In the genomic region with DNA sequence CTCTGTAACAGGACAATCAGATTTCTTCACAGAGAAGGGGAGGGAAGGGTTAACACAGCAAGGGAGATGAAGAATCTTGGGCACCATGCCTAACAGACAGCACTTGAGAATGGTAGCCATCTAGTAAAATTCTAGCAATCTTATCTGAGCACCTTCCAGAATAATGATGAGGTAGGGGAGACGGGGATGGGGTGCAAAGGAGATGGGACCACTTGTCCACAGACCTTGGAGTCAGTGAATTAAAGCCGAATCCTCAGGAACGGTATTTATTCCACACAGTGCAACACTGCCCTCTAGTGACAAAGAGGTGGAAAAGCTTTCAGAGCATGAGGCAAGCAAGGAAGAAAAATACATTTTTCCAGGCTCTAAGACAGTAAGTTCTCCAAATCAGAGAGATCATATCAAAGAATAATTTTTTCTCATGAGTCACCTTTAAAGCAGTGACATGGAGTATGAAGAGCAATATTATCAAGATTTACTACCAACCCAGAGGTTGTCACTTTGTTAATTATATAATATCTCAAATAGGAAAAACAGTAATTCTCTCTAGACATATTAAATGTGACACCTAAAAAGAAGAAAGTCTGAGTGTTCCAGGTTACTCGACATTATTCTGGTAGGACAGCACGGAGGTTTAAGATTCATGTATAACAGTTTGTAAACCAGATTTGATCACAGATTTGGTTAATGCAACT, we compare ENCODE assay signal across 2 cellular contexts.
TF ChIP-seq lines count a peak whose summit lies in the region.

No MANE protein-coding gene starts in this region.

TF ChIP-seq in Ishikawa, 13 proteins besides CTCF, POLR2A, EP300 and RAD21 (continued from another document):
- no peak for TF ChIP-seq MAX (IDR thresholded peaks at IDR 0.05)
- no peak for TF ChIP-seq USF1 (IDR thresholded peaks at IDR 0.05)
- no peak for TF ChIP-seq CEBPB (IDR thresholded peaks at IDR 0.05)
- no peak for TF ChIP-seq FOXM1 (IDR thresholded peaks at IDR 0.05; ENCODE audit: borderline replicate concordance, low read depth)
- no peak for TF ChIP-seq EGR1 (IDR thresholded peaks at IDR 0.05)
- no peak for TF ChIP-seq REST (IDR thresholded peaks at IDR 0.05; ENCODE audit: low read depth)
- TF ChIP-seq CREB1 (IDR thresholded peaks at IDR 0.05; ENCODE audit: low read depth), result no peak

TF ChIP-seq in K562, 482 proteins besides CTCF, POLR2A, EP300 and RAD21 (continued from another document):
- TF ChIP-seq CREB5 (CRISPR knock-in tag; IDR thresholded peaks at IDR 0.05), result no peak
- TF ChIP-seq, protein P1, sequence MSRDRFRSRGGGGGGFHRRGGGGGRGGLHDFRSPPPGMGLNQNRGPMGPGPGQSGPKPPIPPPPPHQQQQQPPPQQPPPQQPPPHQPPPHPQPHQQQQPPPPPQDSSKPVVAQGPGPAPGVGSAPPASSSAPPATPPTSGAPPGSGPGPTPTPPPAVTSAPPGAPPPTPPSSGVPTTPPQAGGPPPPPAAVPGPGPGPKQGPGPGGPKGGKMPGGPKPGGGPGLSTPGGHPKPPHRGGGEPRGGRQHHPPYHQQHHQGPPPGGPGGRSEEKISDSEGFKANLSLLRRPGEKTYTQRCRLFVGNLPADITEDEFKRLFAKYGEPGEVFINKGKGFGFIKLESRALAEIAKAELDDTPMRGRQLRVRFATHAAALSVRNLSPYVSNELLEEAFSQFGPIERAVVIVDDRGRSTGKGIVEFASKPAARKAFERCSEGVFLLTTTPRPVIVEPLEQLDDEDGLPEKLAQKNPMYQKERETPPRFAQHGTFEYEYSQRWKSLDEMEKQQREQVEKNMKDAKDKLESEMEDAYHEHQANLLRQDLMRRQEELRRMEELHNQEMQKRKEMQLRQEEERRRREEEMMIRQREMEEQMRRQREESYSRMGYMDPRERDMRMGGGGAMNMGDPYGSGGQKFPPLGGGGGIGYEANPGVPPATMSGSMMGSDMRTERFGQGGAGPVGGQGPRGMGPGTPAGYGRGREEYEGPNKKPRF (IDR thresholded peaks at IDR 0.05; ENCODE audit: low read depth, low read length), result no peak
- TF ChIP-seq IFI16 (CRISPR knock-in tag; IDR thresholded peaks at IDR 0.05), result no peak
- TF ChIP-seq KLF16 (IDR thresholded peaks at IDR 0.05), result no peak
- TF ChIP-seq CTBP1 (IDR thresholded peaks at IDR 0.05; ENCODE audit: borderline replicate concordance), result 0 out of 2 replicates have a peak, but pooled peaks have one; percentile 14
- no peak for TF ChIP-seq THRA (IDR thresholded peaks at IDR 0.05)
- TF ChIP-seq SIX5 (IDR thresholded peaks at IDR 0.05; ENCODE audit: borderline replicate concordance in 1 of 2, insufficient read depth in 1 of 2, low read depth in 1 of 2, low read length in 2 of 2), result no peak
- TF ChIP-seq PTRF (tag; IDR thresholded peaks at IDR 0.05), result no peak
- TF ChIP-seq JUND (IDR thresholded peaks at IDR 0.05; ENCODE audit: borderline replicate concordance, low read depth, low read length), result no peak
- TF ChIP-seq JUND (tag; IDR thresholded peaks at IDR 0.05; ENCODE audit: borderline replicate concordance, low read depth, low read length), result 0 out of 3 replicates have a peak, but pooled peaks have one; percentile 25
- no peak for TF ChIP-seq BRCA1 (IDR thresholded peaks at IDR 0.05)
- TF ChIP-seq BRCA1 (CRISPR knock-in tag; IDR thresholded peaks at IDR 0.05), result no peak
- TF ChIP-seq ZNF586 (CRISPR knock-in tag; conservative IDR thresholded peaks at IDR 0.05), result no peak
- TF ChIP-seq LARP7 (IDR thresholded peaks at IDR 0.05), result no peak
- no peak for TF ChIP-seq POU5F1 (IDR thresholded peaks at IDR 0.05; ENCODE audit: borderline replicate concordance, low read depth, low read length, partially characterized antibody)
- TF ChIP-seq, protein P2, sequence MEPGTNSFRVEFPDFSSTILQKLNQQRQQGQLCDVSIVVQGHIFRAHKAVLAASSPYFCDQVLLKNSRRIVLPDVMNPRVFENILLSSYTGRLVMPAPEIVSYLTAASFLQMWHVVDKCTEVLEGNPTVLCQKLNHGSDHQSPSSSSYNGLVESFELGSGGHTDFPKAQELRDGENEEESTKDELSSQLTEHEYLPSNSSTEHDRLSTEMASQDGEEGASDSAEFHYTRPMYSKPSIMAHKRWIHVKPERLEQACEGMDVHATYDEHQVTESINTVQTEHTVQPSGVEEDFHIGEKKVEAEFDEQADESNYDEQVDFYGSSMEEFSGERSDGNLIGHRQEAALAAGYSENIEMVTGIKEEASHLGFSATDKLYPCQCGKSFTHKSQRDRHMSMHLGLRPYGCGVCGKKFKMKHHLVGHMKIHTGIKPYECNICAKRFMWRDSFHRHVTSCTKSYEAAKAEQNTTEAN (CRISPR knock-in tag; IDR thresholded peaks at IDR 0.05), result no peak
- no peak for TF ChIP-seq KLF10 (CRISPR knock-in tag; IDR thresholded peaks at IDR 0.05)
- TF ChIP-seq NFATC3 (IDR thresholded peaks at IDR 0.05), result no peak
- TF ChIP-seq SIN3B (IDR thresholded peaks at IDR 0.05; ENCODE audit: low read depth), result no peak
- no peak for TF ChIP-seq SETDB1 (IDR thresholded peaks at IDR 0.05; ENCODE audit: low read length)
- no peak for TF ChIP-seq RNF2 (IDR thresholded peaks at IDR 0.05)
- TF ChIP-seq SRSF9 (IDR thresholded peaks at IDR 0.05; ENCODE audit: borderline replicate concordance, low read depth, low read length), result no peak
- TF ChIP-seq, protein P3, sequence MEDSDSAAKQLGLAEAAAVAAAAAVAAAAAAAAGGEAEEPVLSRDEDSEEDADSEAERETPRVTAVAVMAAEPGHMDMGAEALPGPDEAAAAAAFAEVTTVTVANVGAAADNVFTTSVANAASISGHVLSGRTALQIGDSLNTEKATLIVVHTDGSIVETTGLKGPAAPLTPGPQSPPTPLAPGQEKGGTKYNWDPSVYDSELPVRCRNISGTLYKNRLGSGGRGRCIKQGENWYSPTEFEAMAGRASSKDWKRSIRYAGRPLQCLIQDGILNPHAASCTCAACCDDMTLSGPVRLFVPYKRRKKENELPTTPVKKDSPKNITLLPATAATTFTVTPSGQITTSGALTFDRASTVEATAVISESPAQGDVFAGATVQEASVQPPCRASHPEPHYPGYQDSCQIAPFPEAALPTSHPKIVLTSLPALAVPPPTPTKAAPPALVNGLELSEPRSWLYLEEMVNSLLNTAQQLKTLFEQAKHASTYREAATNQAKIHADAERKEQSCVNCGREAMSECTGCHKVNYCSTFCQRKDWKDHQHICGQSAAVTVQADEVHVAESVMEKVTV (CRISPR knock-in tag; IDR thresholded peaks at IDR 0.05), result peak; percentile 65
- no peak for TF ChIP-seq ZNF830 (CRISPR knock-in tag; IDR thresholded peaks at IDR 0.05)
- TF ChIP-seq TEAD4 (IDR thresholded peaks at IDR 0.05; ENCODE audit: low read length), result no peak
- no peak for TF ChIP-seq TEAD4 (CRISPR knock-in tag; IDR thresholded peaks at IDR 0.05; ENCODE audit: borderline replicate concordance)
- TF ChIP-seq STAG1 (CRISPR knock-in tag; IDR thresholded peaks at IDR 0.05; ENCODE audit: borderline replicate concordance), result peak; percentile 68; the same call in 1 of the 2 replicates
- TF ChIP-seq FUS (optimal IDR thresholded peaks at IDR 0.05; ENCODE audit: low read depth, low read length), result no peak
- TF ChIP-seq, protein P4, sequence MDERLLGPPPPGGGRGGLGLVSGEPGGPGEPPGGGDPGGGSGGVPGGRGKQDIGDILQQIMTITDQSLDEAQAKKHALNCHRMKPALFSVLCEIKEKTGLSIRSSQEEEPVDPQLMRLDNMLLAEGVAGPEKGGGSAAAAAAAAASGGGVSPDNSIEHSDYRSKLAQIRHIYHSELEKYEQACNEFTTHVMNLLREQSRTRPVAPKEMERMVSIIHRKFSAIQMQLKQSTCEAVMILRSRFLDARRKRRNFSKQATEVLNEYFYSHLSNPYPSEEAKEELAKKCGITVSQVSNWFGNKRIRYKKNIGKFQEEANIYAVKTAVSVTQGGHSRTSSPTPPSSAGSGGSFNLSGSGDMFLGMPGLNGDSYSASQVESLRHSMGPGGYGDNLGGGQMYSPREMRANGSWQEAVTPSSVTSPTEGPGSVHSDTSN (CRISPR knock-in tag; IDR thresholded peaks at IDR 0.05; ENCODE audit: low read depth), result no peak
- TF ChIP-seq, protein P4 (tag; conservative IDR thresholded peaks at IDR 0.05; ENCODE audit: low read depth), result 0 out of 2 replicates have a peak, but pooled peaks have one; percentile 12
- no peak for TF ChIP-seq HDAC2 (IDR thresholded peaks at IDR 0.05)
- no peak for TF ChIP-seq THRAP3 (IDR thresholded peaks at IDR 0.05; ENCODE audit: borderline replicate concordance)
- 0 out of 2 replicates have a peak, but pooled peaks have one; percentile 25 for TF ChIP-seq ELF1 (tag; IDR thresholded peaks at IDR 0.05)
- TF ChIP-seq HMGN3 (IDR thresholded peaks at IDR 0.05; ENCODE audit: borderline replicate concordance, extremely low read depth, insufficient read length, low read depth, low read length), result no peak
- no peak for TF ChIP-seq E2F4 (CRISPR knock-in tag; IDR thresholded peaks at IDR 0.05; ENCODE audit: low read depth)
